1 cellular context compared by ENCODE assay signal in the genomic region with DNA sequence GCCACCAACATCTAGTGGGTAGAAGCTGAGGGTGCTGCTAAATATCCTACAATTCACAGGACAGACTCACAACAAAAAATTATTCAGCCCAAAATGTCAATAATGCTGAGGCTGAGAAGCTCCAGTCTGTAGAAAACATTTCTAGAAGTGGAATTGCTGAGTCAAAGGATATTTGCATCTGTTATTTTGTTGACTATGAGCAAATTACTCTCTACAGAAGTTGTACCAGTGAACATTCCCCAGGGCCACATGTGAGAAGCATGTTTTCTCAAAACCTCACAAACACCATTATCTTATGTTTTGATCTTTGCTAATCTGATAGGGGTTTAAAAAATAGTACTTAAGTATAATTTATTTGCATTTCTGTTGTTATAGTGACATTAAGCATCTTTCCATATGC.
TF ChIP-seq lines count a peak whose summit lies in the region.

No MANE protein-coding gene starts in this region.

TF ChIP-seq in K562, 482 proteins besides CTCF, POLR2A, EP300 and RAD21:
- no peak for TF ChIP-seq ZBTB34 (CRISPR knock-in tag; IDR thresholded peaks at IDR 0.05)
- no peak for TF ChIP-seq TAF15 (IDR thresholded peaks at IDR 0.05; ENCODE audit: low read depth, low read length)
- TF ChIP-seq ZNF316 (IDR thresholded peaks at IDR 0.05) = 0 out of 2 replicates have a peak, but pooled peaks have one; percentile 19
- TF ChIP-seq BCOR (IDR thresholded peaks at IDR 0.05) = no peak
- TF ChIP-seq NKRF (IDR thresholded peaks at IDR 0.05; ENCODE audit: borderline replicate concordance) = no peak
TF ChIP-seq in K562: peak in this region for 1.
